Comparison of ENCODE assay signal across 8 cellular contexts in genomic region chr4:112938461-112939058, GRCh38.
DNase-seq lines count a peak whose midpoint lies in the region; ATAC-seq, FAIRE-seq and TF ChIP-seq lines count a peak whose summit lies in the region.

No MANE protein-coding gene starts in this region.

- ATAC-seq in HG02884 (IDR thresholded peaks at IDR 0.05; ENCODE audit: unreplicated experiment) (peak; percentile 60), pancreas (peak in 2 of 4 donors; percentile 46 to 55), GM21717 (IDR thresholded peaks at IDR 0.05; ENCODE audit: unreplicated experiment) (no peak)

- H3K27ac ChIP-seq in pancreas: no peak overlapping the region

- peak; percentile 16 to 44 (median 33) for TF ChIP-seq CTCF in pancreas (IDR thresholded peaks at IDR 0.05)

- no peak for TF ChIP-seq POLR2A in erythroblast (IDR thresholded peaks at IDR 0.05; ENCODE audit: low read length)

- 0 to 1% methylated on average over 1 of the region's 1 CpG for WGBS in pancreas, 2 donors

- H3K9me3 ChIP-seq in pancreas: no peaks in the 10 kb centered on the region

- no peak overlapping the region for H3K4me3 ChIP-seq in pancreas

- intact Hi-C loops in pancreas (cut with DNase I): no loop called here

- H3K4me1 ChIP-seq in pancreas: no peaks in the 10 kb centered on the region

- H3K36me3 ChIP-seq in pancreas: no peaks in the 10 kb centered on the region

- peaks cover 0 to 9% (median 2%) of the 10 kb centered on the region in 4 donors for H3K27me3 ChIP-seq in pancreas

- peak; percentile 86 for FAIRE-seq in pancreas (lab: Jason Lieb, UNC)

- DNase-seq in ELR (ENCODE audit: low read depth): peak; percentile 67
- DNase-seq in OCI-M1 (lab: John Stamatoyannopoulos, UW): peak; percentile 64
- DNase-seq in erythroblast (lab: John Stamatoyannopoulos, UW): peak; percentile 1 to 13
- DNase-seq in pancreas: no peak
- DNase-seq in activated effector memory CD4-positive, alpha-beta T cell treated with Interleukin-2 at 50 U/mL for 16 hours: no peak
- no peak for DNase-seq in activated CD4-positive, alpha-beta T cell treated with anti-CD3 and anti-CD28 coated beads, Interleukin-2, amount 50 U/mL, for 1 hour

Comparison
In these comparisons a context has a peak if more than half of its experiments do, and no peak if none do; other contexts are left out.
1. DNase-seq: peak in ELR (single experiment), OCI-M1 (single experiment) and erythroblast (2 of 2); none in pancreas (0 of 6), activated effector memory CD4-positive, alpha-beta T cell treated with Interleukin-2 at 50 U/mL for 16 hours (single experiment) and activated CD4-positive, alpha-beta T cell treated with anti-CD3 and anti-CD28 coated beads, Interleukin-2, amount 50 U/mL, for 1 hour (single experiment).